Comparison of ENCODE assay signal across 1 cellular context in the genomic region with DNA sequence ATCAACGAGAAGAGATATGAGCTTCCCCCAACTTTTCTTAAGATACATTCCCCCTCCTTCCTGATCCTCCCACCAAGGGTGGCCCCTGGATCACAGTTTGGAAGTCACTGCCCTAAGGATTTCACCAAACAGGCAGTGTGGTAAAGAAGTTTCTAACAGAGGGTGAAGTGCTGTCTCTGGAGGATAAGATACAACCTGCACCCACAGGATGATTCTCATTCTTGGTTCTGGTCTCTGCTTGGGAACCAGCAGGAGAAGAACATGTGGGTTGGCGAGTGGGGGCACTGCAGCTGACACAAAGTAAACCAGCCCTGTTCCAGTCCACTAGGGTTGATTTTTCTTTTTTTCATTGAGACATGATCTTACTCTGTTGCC.
TF ChIP-seq lines count a peak whose summit lies in the region.

No MANE protein-coding gene starts in this region.

TF ChIP-seq in HepG2, 621 proteins besides CTCF, POLR2A, EP300 and RAD21 (continues in another document):
- TF ChIP-seq FOSL1 (CRISPR knock-in tag; IDR thresholded peaks at IDR 0.05; ENCODE audit: borderline replicate concordance) (no peak), SMAD3 (CRISPR knock-in tag; IDR thresholded peaks at IDR 0.05) (no peak), ZNF318 (CRISPR knock-in tag; IDR thresholded peaks at IDR 0.05) (no peak), KLF13 (CRISPR knock-in tag; IDR thresholded peaks at IDR 0.05) (no peak), GTF3A (CRISPR knock-in tag; conservative IDR thresholded peaks at IDR 0.05) (0 out of 2 replicates have a peak, but pooled peaks have one; percentile 59), ZNF17 (CRISPR knock-in tag; IDR thresholded peaks at IDR 0.05) (no peak), SP4 (CRISPR knock-in tag; IDR thresholded peaks at IDR 0.05) (0 out of 2 replicates have a peak, but pooled peaks have one; percentile 42), SUZ12 (IDR thresholded peaks at IDR 0.05; ENCODE audit: low read depth, low read length) (no peak), ZNF432 (CRISPR knock-in tag; IDR thresholded peaks at IDR 0.05; ENCODE audit: borderline replicate concordance) (no peak), ESRRA (CRISPR knock-in tag; IDR thresholded peaks at IDR 0.05; ENCODE audit: low read depth) (no peak), SRSF1 (optimal IDR thresholded peaks at IDR 0.05; ENCODE audit: low read depth, low read length) (no peak), ZNF501 (CRISPR knock-in tag; IDR thresholded peaks at IDR 0.05) (peak; percentile 25; the same call in 1 of the 2 replicates), ZNF543 (CRISPR knock-in tag; IDR thresholded peaks at IDR 0.05) (peak; percentile 67; the same call in 1 of the 2 replicates), ZNF605 (CRISPR knock-in tag; IDR thresholded peaks at IDR 0.05) (0 out of 2 replicates have a peak, but pooled peaks have one; percentile 27), GATAD2A (CRISPR knock-in tag; IDR thresholded peaks at IDR 0.05) (no peak), ZNF441 (CRISPR knock-in tag; IDR thresholded peaks at IDR 0.05; ENCODE audit: borderline replicate concordance) (no peak), ZNF24 (IDR thresholded peaks at IDR 0.05) (no peak), MTF2 (CRISPR knock-in tag; IDR thresholded peaks at IDR 0.05; ENCODE audit: borderline replicate concordance) (no peak), ZMYM4 (CRISPR knock-in tag; IDR thresholded peaks at IDR 0.05) (0 out of 2 replicates have a peak, but pooled peaks have one; percentile 3), GZF1 (CRISPR knock-in tag; IDR thresholded peaks at IDR 0.05) (no peak), ZNF260 (CRISPR knock-in tag; IDR thresholded peaks at IDR 0.05; ENCODE audit: borderline replicate concordance, low read depth) (no peak), ZNF615 (CRISPR knock-in tag; IDR thresholded peaks at IDR 0.05; ENCODE audit: borderline replicate concordance) (no peak), ZNF143 (CRISPR knock-in tag; IDR thresholded peaks at IDR 0.05) (no peak), KDM5B (CRISPR knock-in tag; IDR thresholded peaks at IDR 0.05; ENCODE audit: borderline replicate concordance) (no peak), RBAK (CRISPR knock-in tag; IDR thresholded peaks at IDR 0.05) (no peak), ETS1 (CRISPR knock-in tag; IDR thresholded peaks at IDR 0.05) (no peak), ZNF230 (CRISPR knock-in tag; IDR thresholded peaks at IDR 0.05) (0 out of 2 replicates have a peak, but pooled peaks have one; percentile 32), SALL2 (CRISPR knock-in tag; IDR thresholded peaks at IDR 0.05) (no peak), SALL1 (CRISPR knock-in tag; IDR thresholded peaks at IDR 0.05) (no peak), ZNF335 (CRISPR knock-in tag; IDR thresholded peaks at IDR 0.05) (no peak), RBM22 (optimal IDR thresholded peaks at IDR 0.05; ENCODE audit: low read length) (peak; percentile 92)
- TF ChIP-seq, protein P1, sequence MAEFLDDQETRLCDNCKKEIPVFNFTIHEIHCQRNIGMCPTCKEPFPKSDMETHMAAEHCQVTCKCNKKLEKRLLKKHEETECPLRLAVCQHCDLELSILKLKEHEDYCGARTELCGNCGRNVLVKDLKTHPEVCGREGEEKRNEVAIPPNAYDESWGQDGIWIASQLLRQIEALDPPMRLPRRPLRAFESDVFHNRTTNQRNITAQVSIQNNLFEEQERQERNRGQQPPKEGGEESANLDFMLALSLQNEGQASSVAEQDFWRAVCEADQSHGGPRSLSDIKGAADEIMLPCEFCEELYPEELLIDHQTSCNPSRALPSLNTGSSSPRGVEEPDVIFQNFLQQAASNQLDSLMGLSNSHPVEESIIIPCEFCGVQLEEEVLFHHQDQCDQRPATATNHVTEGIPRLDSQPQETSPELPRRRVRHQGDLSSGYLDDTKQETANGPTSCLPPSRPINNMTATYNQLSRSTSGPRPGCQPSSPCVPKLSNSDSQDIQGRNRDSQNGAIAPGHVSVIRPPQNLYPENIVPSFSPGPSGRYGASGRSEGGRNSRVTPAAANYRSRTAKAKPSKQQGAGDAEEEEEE (CRISPR knock-in tag; IDR thresholded peaks at IDR 0.05; ENCODE audit: borderline replicate concordance), result no peak
- TF ChIP-seq, protein P2, sequence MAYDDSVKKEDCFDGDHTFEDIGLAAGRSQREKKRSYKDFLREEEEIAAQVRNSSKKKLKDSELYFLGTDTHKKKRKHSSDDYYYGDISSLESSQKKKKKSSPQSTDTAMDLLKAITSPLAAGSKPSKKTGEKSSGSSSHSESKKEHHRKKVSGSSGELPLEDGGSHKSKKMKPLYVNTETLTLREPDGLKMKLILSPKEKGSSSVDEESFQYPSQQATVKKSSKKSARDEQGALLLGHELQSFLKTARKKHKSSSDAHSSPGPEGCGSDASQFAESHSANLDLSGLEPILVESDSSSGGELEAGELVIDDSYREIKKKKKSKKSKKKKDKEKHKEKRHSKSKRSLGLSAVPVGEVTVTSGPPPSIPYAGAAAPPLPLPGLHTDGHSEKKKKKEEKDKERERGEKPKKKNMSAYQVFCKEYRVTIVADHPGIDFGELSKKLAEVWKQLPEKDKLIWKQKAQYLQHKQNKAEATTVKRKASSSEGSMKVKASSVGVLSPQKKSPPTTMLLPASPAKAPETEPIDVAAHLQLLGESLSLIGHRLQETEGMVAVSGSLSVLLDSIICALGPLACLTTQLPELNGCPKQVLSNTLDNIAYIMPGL (CRISPR knock-in tag; IDR thresholded peaks at IDR 0.05; ENCODE audit: borderline replicate concordance in 1 of 2, low read depth in 1 of 2), result peak in 1 of 2 experiments; percentile 21; a peak in 1 of 4 replicates
- TF ChIP-seq, protein P3, sequence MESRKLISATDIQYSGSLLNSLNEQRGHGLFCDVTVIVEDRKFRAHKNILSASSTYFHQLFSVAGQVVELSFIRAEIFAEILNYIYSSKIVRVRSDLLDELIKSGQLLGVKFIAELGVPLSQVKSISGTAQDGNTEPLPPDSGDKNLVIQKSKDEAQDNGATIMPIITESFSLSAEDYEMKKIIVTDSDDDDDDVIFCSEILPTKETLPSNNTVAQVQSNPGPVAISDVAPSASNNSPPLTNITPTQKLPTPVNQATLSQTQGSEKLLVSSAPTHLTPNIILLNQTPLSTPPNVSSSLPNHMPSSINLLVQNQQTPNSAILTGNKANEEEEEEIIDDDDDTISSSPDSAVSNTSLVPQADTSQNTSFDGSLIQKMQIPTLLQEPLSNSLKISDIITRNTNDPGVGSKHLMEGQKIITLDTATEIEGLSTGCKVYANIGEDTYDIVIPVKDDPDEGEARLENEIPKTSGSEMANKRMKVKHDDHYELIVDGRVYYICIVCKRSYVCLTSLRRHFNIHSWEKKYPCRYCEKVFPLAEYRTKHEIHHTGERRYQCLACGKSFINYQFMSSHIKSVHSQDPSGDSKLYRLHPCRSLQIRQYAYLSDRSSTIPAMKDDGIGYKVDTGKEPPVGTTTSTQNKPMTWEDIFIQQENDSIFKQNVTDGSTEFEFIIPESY (CRISPR knock-in tag; IDR thresholded peaks at IDR 0.05), result no peak
- TF ChIP-seq, protein P4, sequence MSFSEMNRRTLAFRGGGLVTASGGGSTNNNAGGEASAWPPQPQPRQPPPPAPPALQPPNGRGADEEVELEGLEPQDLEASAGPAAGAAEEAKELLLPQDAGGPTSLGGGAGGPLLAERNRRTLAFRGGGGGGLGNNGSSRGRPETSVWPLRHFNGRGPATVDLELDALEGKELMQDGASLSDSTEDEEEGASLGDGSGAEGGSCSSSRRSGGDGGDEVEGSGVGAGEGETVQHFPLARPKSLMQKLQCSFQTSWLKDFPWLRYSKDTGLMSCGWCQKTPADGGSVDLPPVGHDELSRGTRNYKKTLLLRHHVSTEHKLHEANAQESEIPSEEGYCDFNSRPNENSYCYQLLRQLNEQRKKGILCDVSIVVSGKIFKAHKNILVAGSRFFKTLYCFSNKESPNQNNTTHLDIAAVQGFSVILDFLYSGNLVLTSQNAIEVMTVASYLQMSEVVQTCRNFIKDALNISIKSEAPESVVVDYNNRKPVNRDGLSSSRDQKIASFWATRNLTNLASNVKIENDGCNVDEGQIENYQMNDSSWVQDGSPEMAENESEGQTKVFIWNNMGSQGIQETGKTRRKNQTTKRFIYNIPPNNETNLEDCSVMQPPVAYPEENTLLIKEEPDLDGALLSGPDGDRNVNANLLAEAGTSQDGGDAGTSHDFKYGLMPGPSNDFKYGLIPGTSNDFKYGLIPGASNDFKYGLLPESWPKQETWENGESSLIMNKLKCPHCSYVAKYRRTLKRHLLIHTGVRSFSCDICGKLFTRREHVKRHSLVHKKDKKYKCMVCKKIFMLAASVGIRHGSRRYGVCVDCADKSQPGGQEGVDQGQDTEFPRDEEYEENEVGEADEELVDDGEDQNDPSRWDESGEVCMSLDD (CRISPR knock-in tag; IDR thresholded peaks at IDR 0.05; ENCODE audit: borderline replicate concordance), result no peak
- TF ChIP-seq, protein P5, sequence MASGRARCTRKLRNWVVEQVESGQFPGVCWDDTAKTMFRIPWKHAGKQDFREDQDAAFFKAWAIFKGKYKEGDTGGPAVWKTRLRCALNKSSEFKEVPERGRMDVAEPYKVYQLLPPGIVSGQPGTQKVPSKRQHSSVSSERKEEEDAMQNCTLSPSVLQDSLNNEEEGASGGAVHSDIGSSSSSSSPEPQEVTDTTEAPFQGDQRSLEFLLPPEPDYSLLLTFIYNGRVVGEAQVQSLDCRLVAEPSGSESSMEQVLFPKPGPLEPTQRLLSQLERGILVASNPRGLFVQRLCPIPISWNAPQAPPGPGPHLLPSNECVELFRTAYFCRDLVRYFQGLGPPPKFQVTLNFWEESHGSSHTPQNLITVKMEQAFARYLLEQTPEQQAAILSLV (CRISPR knock-in tag; IDR thresholded peaks at IDR 0.05; ENCODE audit: borderline replicate concordance), result no peak
- TF ChIP-seq, protein P6, sequence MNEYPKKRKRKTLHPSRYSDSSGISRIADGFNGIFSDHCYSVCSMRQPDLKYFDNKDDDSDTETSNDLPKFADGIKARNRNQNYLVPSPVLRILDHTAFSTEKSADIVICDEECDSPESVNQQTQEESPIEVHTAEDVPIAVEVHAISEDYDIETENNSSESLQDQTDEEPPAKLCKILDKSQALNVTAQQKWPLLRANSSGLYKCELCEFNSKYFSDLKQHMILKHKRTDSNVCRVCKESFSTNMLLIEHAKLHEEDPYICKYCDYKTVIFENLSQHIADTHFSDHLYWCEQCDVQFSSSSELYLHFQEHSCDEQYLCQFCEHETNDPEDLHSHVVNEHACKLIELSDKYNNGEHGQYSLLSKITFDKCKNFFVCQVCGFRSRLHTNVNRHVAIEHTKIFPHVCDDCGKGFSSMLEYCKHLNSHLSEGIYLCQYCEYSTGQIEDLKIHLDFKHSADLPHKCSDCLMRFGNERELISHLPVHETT (CRISPR knock-in tag; conservative IDR thresholded peaks at IDR 0.05), result no peak
